ENCODE assay signal across 1 cellular context in genomic region chr20:3059489-3059888, GRCh38.
TF ChIP-seq lines count a peak whose summit lies in the region.

No MANE protein-coding gene starts in this region.

TF ChIP-seq in IMR-90, 13 proteins besides CTCF, POLR2A, EP300 and RAD21:
- TF ChIP-seq RCOR1 (IDR thresholded peaks at IDR 0.05; ENCODE audit: insufficient replicate concordance, low read length) (no peak), MAZ (IDR thresholded peaks at IDR 0.05; ENCODE audit: borderline replicate concordance, low read depth, low read length) (no peak), USF2 (IDR thresholded peaks at IDR 0.05; ENCODE audit: low read depth, low read length) (no peak), CHD1 (IDR thresholded peaks at IDR 0.05; ENCODE audit: low read depth, low read length) (no peak), CEBPB (IDR thresholded peaks at IDR 0.05; ENCODE audit: low read depth, low read length) (no peak), MAFK (IDR thresholded peaks at IDR 0.05; ENCODE audit: low read depth, low read length) (no peak), MXI1 (IDR thresholded peaks at IDR 0.05; ENCODE audit: borderline replicate concordance, low read depth, low read length) (no peak)
